In genomic region chr20:50790651-50791277, GRCh38 we compare ENCODE assay signal across 1 cellular context.
TF ChIP-seq lines count a peak whose summit lies in the region.

No MANE protein-coding gene starts in this region.

TF ChIP-seq in HepG2, 621 proteins besides CTCF, POLR2A, EP300 and RAD21 (continued from another document and continues in another):
- TF ChIP-seq SIX1 (CRISPR knock-in tag; IDR thresholded peaks at IDR 0.05; ENCODE audit: borderline replicate concordance) (peak; percentile 27; the same call in 1 of the 2 replicates), ZNF790 (CRISPR knock-in tag; IDR thresholded peaks at IDR 0.05; ENCODE audit: borderline replicate concordance) (peak; percentile 90), ATF4 (CRISPR knock-in tag; IDR thresholded peaks at IDR 0.05) (no peak), ZFP41 (CRISPR knock-in tag; IDR thresholded peaks at IDR 0.05; ENCODE audit: borderline replicate concordance) (peak; percentile 89; the same call in 1 of the 2 replicates), ZNF781 (CRISPR knock-in tag; IDR thresholded peaks at IDR 0.05; ENCODE audit: borderline replicate concordance, not compliant biosample characterization) (peak; percentile 78), ZSCAN31 (CRISPR knock-in tag; IDR thresholded peaks at IDR 0.05; ENCODE audit: low read depth) (peak; percentile 99), DZIP1 (CRISPR knock-in tag; IDR thresholded peaks at IDR 0.05) (0 out of 2 replicates have a peak, but pooled peaks have one; percentile 83), MAFG (CRISPR knock-in tag; IDR thresholded peaks at IDR 0.05) (no peak), HCFC1 (IDR thresholded peaks at IDR 0.05; ENCODE audit: low read depth, low read length) (no peak), KLF15 (CRISPR knock-in tag; IDR thresholded peaks at IDR 0.05; ENCODE audit: borderline replicate concordance) (peak; percentile 62), ZNF709 (CRISPR knock-in tag; IDR thresholded peaks at IDR 0.05) (peak; percentile 91; the same call in 1 of the 2 replicates), ZNF761 (CRISPR knock-in tag; conservative IDR thresholded peaks at IDR 0.05) (peak; percentile 97), ZNF224 (CRISPR knock-in tag; IDR thresholded peaks at IDR 0.05) (peak; percentile 87; the same call in 1 of the 2 replicates), ZNF660 (CRISPR knock-in tag; IDR thresholded peaks at IDR 0.05; ENCODE audit: borderline replicate concordance, low read depth) (no peak), ZNF777 (CRISPR knock-in tag; IDR thresholded peaks at IDR 0.05) (peak; percentile 77), ATF7-NPFF (CRISPR knock-in tag; IDR thresholded peaks at IDR 0.05; ENCODE audit: low read depth) (peak; percentile 97), TFDP1 (CRISPR knock-in tag; IDR thresholded peaks at IDR 0.05; ENCODE audit: borderline replicate concordance) (peak; percentile 96), FUBP1 (CRISPR knock-in tag; IDR thresholded peaks at IDR 0.05; ENCODE audit: borderline replicate concordance) (no peak), GTF2F1 (IDR thresholded peaks at IDR 0.05; ENCODE audit: low read length) (no peak), JDP2 (CRISPR knock-in tag; IDR thresholded peaks at IDR 0.05; ENCODE audit: borderline replicate concordance) (no peak), ZNF510 (CRISPR knock-in tag; IDR thresholded peaks at IDR 0.05; ENCODE audit: low read depth) (no peak), ZNF547 (CRISPR knock-in tag; IDR thresholded peaks at IDR 0.05) (peak; percentile 97), ZBTB21 (CRISPR knock-in tag; IDR thresholded peaks at IDR 0.05) (peak; percentile 47; the same call in 1 of the 2 replicates), ZNF160 (CRISPR knock-in tag; IDR thresholded peaks at IDR 0.05) (peak; percentile 92), RCOR2 (CRISPR knock-in tag; IDR thresholded peaks at IDR 0.05) (peak; percentile 91), GATA4 (IDR thresholded peaks at IDR 0.05; ENCODE audit: borderline replicate concordance, low read depth) (no peak), LRRFIP1 (CRISPR knock-in tag; conservative IDR thresholded peaks at IDR 0.05) (no peak), NONO (IDR thresholded peaks at IDR 0.05) (no peak), NONO (CRISPR knock-in tag; conservative IDR thresholded peaks at IDR 0.05) (peak; percentile 95), MIER2 (CRISPR knock-in tag; IDR thresholded peaks at IDR 0.05) (peak; percentile 84; the same call in 1 of the 2 replicates), POLR2G (IDR thresholded peaks at IDR 0.05; ENCODE audit: low read depth, low read length) (peak; percentile 88), ZFP82 (CRISPR knock-in tag; IDR thresholded peaks at IDR 0.05; ENCODE audit: borderline replicate concordance) (peak; percentile 81; the same call in 1 of the 2 replicates), NFIC (IDR thresholded peaks at IDR 0.05; ENCODE audit: low read length) (no peak), EED (CRISPR knock-in tag; IDR thresholded peaks at IDR 0.05) (no peak), TBX3 (IDR thresholded peaks at IDR 0.05; ENCODE audit: borderline replicate concordance) (no peak), AGO1 (IDR thresholded peaks at IDR 0.05; ENCODE audit: low read depth, low read length, poor library complexity, severe bottlenecking) (peak; percentile 81), PRMT3 (CRISPR knock-in tag; IDR thresholded peaks at IDR 0.05; ENCODE audit: borderline replicate concordance, low read depth) (peak; percentile 69; the same call in 1 of the 2 replicates), SAFB2 (CRISPR knock-in tag; IDR thresholded peaks at IDR 0.05; ENCODE audit: borderline replicate concordance, low read depth) (no peak; the same call in 1 of the 2 replicates), HDAC1 (CRISPR knock-in tag; IDR thresholded peaks at IDR 0.05) (peak; percentile 97), ZBTB20 (CRISPR knock-in tag; IDR thresholded peaks at IDR 0.05; ENCODE audit: borderline replicate concordance, low read depth) (peak; percentile 91), ZSCAN22 (CRISPR knock-in tag; IDR thresholded peaks at IDR 0.05) (no peak), MXI1 (IDR thresholded peaks at IDR 0.05; ENCODE audit: borderline replicate concordance, low read depth, low read length) (peak; percentile 73; the same call in 2 of the 3 replicates), MYNN (CRISPR knock-in tag; IDR thresholded peaks at IDR 0.05; ENCODE audit: low read depth) (no peak; the same call in 1 of the 2 replicates), ZMAT5 (CRISPR knock-in tag; IDR thresholded peaks at IDR 0.05; ENCODE audit: borderline replicate concordance, low read depth) (no peak), KMT2A (CRISPR knock-in tag; IDR thresholded peaks at IDR 0.05) (peak; percentile 85), ZNF629 (CRISPR knock-in tag; conservative IDR thresholded peaks at IDR 0.05) (peak; percentile 67), ZNF619 (CRISPR knock-in tag; IDR thresholded peaks at IDR 0.05) (peak; percentile 65; the same call in 1 of the 2 replicates), CENPX (CRISPR knock-in tag; IDR thresholded peaks at IDR 0.05) (no peak)
- TF ChIP-seq, protein P1, sequence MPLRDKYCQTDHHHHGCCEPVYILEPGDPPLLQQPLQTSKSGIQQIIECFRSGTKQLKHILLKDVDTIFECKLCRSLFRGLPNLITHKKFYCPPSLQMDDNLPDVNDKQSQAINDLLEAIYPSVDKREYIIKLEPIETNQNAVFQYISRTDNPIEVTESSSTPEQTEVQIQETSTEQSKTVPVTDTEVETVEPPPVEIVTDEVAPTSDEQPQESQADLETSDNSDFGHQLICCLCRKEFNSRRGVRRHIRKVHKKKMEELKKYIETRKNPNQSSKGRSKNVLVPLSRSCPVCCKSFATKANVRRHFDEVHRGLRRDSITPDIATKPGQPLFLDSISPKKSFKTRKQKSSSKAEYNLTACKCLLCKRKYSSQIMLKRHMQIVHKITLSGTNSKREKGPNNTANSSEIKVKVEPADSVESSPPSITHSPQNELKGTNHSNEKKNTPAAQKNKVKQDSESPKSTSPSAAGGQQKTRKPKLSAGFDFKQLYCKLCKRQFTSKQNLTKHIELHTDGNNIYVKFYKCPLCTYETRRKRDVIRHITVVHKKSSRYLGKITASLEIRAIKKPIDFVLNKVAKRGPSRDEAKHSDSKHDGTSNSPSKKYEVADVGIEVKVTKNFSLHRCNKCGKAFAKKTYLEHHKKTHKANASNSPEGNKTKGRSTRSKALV (CRISPR knock-in tag; IDR thresholded peaks at IDR 0.05) = peak; percentile 97
- TF ChIP-seq, protein P2, sequence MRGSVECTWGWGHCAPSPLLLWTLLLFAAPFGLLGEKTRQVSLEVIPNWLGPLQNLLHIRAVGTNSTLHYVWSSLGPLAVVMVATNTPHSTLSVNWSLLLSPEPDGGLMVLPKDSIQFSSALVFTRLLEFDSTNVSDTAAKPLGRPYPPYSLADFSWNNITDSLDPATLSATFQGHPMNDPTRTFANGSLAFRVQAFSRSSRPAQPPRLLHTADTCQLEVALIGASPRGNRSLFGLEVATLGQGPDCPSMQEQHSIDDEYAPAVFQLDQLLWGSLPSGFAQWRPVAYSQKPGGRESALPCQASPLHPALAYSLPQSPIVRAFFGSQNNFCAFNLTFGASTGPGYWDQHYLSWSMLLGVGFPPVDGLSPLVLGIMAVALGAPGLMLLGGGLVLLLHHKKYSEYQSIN (CRISPR knock-in tag; IDR thresholded peaks at IDR 0.05; ENCODE audit: borderline replicate concordance) = no peak
- TF ChIP-seq, protein P3, sequence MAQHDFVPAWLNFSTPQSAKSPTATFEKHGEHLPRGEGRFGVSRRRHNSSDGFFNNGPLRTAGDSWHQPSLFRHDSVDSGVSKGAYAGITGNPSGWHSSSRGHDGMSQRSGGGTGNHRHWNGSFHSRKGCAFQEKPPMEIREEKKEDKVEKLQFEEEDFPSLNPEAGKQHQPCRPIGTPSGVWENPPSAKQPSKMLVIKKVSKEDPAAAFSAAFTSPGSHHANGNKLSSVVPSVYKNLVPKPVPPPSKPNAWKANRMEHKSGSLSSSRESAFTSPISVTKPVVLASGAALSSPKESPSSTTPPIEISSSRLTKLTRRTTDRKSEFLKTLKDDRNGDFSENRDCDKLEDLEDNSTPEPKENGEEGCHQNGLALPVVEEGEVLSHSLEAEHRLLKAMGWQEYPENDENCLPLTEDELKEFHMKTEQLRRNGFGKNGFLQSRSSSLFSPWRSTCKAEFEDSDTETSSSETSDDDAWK (CRISPR knock-in tag; IDR thresholded peaks at IDR 0.05) = no peak
